In the genomic region with DNA sequence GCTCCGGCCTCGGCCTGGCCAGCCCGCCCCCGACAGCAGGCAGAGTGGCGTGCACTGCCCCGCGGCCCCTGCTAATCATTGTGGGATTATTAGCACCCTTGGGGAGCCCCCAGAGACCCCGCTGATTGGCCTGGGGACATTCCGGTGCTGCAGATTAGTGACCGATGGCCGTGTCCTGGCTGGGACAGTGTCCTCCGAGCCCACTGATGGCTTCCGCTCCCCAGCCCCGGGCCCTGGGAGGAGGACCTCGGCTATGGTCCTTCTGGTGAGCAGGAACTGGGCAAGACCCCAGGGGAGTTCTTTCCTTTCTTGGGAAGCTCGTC, we compare ENCODE assay signal across 1 cellular context.
A peak's percentile ranks its signal among the peaks of the same experiment; 100 is the strongest.
TF ChIP-seq lines count a peak whose summit lies in the region.

No MANE protein-coding gene starts in this region.

TF ChIP-seq in HepG2, 621 proteins besides CTCF, POLR2A, EP300 and RAD21:
- TF ChIP-seq ZNF687 (CRISPR knock-in tag; IDR thresholded peaks at IDR 0.05), result 0 out of 2 replicates have a peak, but pooled peaks have one; percentile 22
